27 cellular contexts compared by ENCODE assay signal in the genomic region with DNA sequence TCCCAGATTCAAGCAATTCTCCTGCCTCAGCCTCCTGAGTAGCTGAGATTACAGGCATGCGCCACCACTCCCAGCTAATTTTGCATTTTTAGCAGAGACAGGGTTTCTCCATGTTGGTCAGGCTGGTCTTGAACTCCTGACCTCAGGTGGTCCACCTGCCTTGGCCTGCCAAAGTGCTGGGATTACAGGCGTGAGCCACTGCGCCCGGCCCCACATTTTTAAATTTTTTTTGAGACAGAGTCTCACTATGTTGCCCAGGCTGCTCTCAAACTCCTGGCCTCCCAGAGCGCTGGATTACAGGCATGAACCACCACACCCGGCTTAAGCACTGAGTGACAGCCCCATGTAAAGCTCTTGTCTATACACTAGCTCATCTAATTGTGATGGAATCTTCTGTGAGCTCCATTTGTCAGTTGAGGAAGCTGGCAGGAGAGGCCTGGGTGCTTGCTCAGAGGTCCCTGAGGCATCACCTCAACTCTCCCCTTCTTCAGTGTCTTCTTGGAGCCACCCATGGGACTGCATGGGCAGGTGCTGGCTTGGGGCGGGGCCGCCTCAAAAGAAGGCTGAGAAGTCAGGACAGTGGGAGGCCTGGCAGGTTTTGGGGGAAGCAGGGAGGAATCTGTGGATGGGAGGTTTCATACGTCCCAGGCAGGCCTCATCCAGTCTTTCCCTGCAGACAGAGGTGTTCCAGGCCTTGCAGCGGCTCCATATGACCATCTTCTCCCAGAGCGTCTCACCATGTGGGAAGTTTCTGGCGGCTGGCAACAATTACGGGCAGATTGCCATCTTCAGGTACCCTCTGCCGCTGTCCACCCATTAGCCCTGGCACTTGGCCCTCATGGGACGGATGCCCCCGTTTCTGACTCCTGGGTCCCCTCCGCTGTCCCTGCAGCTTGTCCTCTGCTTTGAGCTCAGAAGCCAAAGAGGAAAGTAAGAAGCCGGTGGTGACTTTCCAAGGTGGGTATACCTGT. TPM values are rescaled to one million over a fixed set of nuclear protein-coding genes. Genes with fewer than 3 reads are reported as not detected.
DNase-seq lines count a peak whose midpoint lies in the region; ATAC-seq, FAIRE-seq and TF ChIP-seq lines count a peak whose summit lies in the region.
"Had no signal": no experiment of that assay in that cellular context is flagged by ENCODE, and none has a peak within 500 bp of the region (broad histone marks: within the 10 kb centered on the region; RNA-seq: fewer than 3 reads in every experiment).

No MANE protein-coding gene starts in this region.

- CTCF ChIA-PET in K562 (lab: Yijun Ruan, JAX; ENCODE audit: low intra/inter-chr PET ratio), result no interaction called here
- CTCF ChIA-PET in PC-3 (lab: Charles Lee), result no interaction called here

- in situ Hi-C loops in K562 (cut with MboI), result no loop called here

- H3F3A ChIP-seq in PC-3 (ENCODE audit: low read length, unreplicated experiment), result no peaks in the 10 kb centered on the region

- H3K4me3 Mint-ChIP-seq in activated T-cell treated with anti-CD3 and anti-CD28 coated beads, Interleukin-2, amount 50 U/mL, for 24 hours, result peak overlapping the region; percentile 88

- H3K27me3 ChIP-seq in Karpas-422 (ENCODE audit: low read length) (no peaks in the 10 kb centered on the region), K562 (ENCODE audit: control insufficient read depth in 2 of 2, insufficient read depth in 2 of 2, low read length in 2 of 2) (peaks cover 6 to 15% of the 10 kb centered on the region in 2 experiments; a peak in 4 of 5 replicates), pancreas (no peaks in the 10 kb centered on the region), PC-3 (ENCODE audit: low read length) (no peaks in the 10 kb centered on the region)
- H3K27me3 ChIP-seq: body of pancreas had no signal

- H3K4me1 Mint-ChIP-seq in activated T-cell treated with anti-CD3 and anti-CD28 coated beads, Interleukin-2, amount 50 U/mL, for 24 hours (ENCODE audit: low read depth), result peaks cover 62% of the 10 kb centered on the region

- peaks cover 4% of the 10 kb centered on the region for H3K79me2 ChIP-seq in Karpas-422 (ENCODE audit: low read length)
- H3K79me2 ChIP-seq in K562 (ENCODE audit: control insufficient read depth, insufficient read depth, low read length), result peaks cover 40% of the 10 kb centered on the region
- H3K79me2 ChIP-seq in PC-3 (ENCODE audit: low read length), result peaks cover 12% of the 10 kb centered on the region

- H3K27me3 Mint-ChIP-seq in activated T-cell treated with anti-CD3 and anti-CD28 coated beads, Interleukin-2, amount 50 U/mL, for 24 hours, result peaks cover 17% of the 10 kb centered on the region

- peaks cover 2% of the 10 kb centered on the region for H3K9me1 ChIP-seq in K562 (ENCODE audit: control insufficient read depth, insufficient read depth, low read length)

- H3K9me3 ChIP-seq in Karpas-422 (ENCODE audit: low read length) (no peaks in the 10 kb centered on the region), K562 (replicated peaks; ENCODE audit: control insufficient read depth, insufficient read depth, low read depth, low read length) (no peaks in the 10 kb centered on the region), pancreas (no peaks in the 10 kb centered on the region), PC-3 (ENCODE audit: low read length) (no peaks in the 10 kb centered on the region)
- H3K9me3 ChIP-seq: body of pancreas, right atrium auricular region, transverse colon had no signal

- no peak overlapping the region for H3K4me3 ChIP-seq in Karpas-422 (ENCODE audit: low read length)
- H3K4me3 ChIP-seq in K562, result no peak overlapping the region
- H3K4me3 ChIP-seq in pancreas, result no peak overlapping the region
- no peak overlapping the region for H3K4me3 ChIP-seq in PC-3 (ENCODE audit: low read length)
- H3K4me3 ChIP-seq: body of pancreas had no signal

- H3K9me2 ChIP-seq in Karpas-422 (replicated peaks; ENCODE audit: insufficient read depth, low read length) (no peaks in the 10 kb centered on the region), PC-3 (replicated peaks; ENCODE audit: low read length) (no peaks in the 10 kb centered on the region)

- H3K36me3 Mint-ChIP-seq in activated T-cell treated with anti-CD3 and anti-CD28 coated beads, Interleukin-2, amount 50 U/mL, for 24 hours (ENCODE audit: low read depth), result peaks cover 30% of the 10 kb centered on the region

- 0 out of 2 replicates have a peak, but pooled peaks cover 3% of the 10 kb centered on the region for H4K20me1 ChIP-seq in Karpas-422 (ENCODE audit: insufficient read depth, low read depth, low read length)
- peaks cover 28% of the 10 kb centered on the region for H4K20me1 ChIP-seq in K562 (replicated peaks; ENCODE audit: control insufficient read depth, insufficient read depth, low read length)
- no peaks in the 10 kb centered on the region for H4K20me1 ChIP-seq in PC-3 (ENCODE audit: low read length)

- no peak for TF ChIP-seq EP300 in K562 (IDR thresholded peaks at IDR 0.05; ENCODE audit: low read length)

- no peak overlapping the region for H3K27ac Mint-ChIP-seq in activated T-cell treated with anti-CD3 and anti-CD28 coated beads, Interleukin-2, amount 50 U/mL, for 24 hours

- H3K4me2 ChIP-seq in Karpas-422 (ENCODE audit: low read depth, low read length, poor library complexity, severe bottlenecking) (peak overlapping the region; percentile 82), K562 (ENCODE audit: insufficient read depth, low read length) (no peak overlapping the region), PC-3 (ENCODE audit: low read length) (no peak overlapping the region)

- BruUV-seq in K562 (replicated peaks; lab: Mats Ljungman, UMichigan), result no TSS peak
- no TSS peak for BruUV-seq in PC-3 (replicated peaks; lab: Mats Ljungman, UMichigan)

- POLR2A ChIA-PET in K562 (lab: Yijun Ruan, JAX) (interaction anchor here (1.4 to 1.6 kb wide), 2 partner anchors 10 to 23 kb away, joined by 6 to 7 read pairs; no protein-coding TSS in a partner anchor), PC-3 (lab: Charles Lee; ENCODE audit: unreplicated experiment) (no interaction called here)

- no peak for TF ChIP-seq CTCF in K562 (IDR thresholded peaks at IDR 0.05 in 2 of 3, conservative IDR thresholded peaks at IDR 0.05 in 1 of 3; ENCODE audit: insufficient read depth in 2 of 3, low read depth in 1 of 3, low read length in 3 of 3)
- TF ChIP-seq CTCF in pancreas (IDR thresholded peaks at IDR 0.05), result no peak
- TF ChIP-seq CTCF in PC-3 (conservative IDR thresholded peaks at IDR 0.05; ENCODE audit: low read depth, low read length), result no peak

- FAIRE-seq in K562 (lab: Jason Lieb, UNC) (no peak), pancreas (lab: Jason Lieb, UNC) (no peak), GM19239 (lab: Jason Lieb, UNC) (no peak)
- FAIRE-seq: HepG2, kidney had no signal

- no peak overlapping the region; the same call in 1 of the 2 replicates for H3K9ac ChIP-seq in Karpas-422 (ENCODE audit: low read length)
- H3K9ac ChIP-seq in K562 (ENCODE audit: insufficient read depth in 1 of 2, low read depth in 2 of 2, low read length in 2 of 2), result peak overlapping the region in 1 of 2 experiments; percentile 74; a peak in 2 of 4 replicates
- H3K9ac ChIP-seq in PC-3 (ENCODE audit: low read length), result no peak overlapping the region

- no peak for TF ChIP-seq RAD21 in K562 (CRISPR knock-in tag; conservative IDR thresholded peaks at IDR 0.05 in 1 of 2, IDR thresholded peaks at IDR 0.05 in 1 of 2)

- WGBS in K562 (ENCODE audit: insufficient coverage, low coverage, missing lambda C conversion rate), result 90% methylated on average over 15 of the region's 18 CpGs
- WGBS in pancreas, 2 donors, result 77 to 84% methylated on average over 18 of the region's 18 CpGs

- DNase-seq in activated T-cell treated with anti-CD3 and anti-CD28 coated beads, Interleukin-2, amount 50 U/mL, for 24 hours, result no peak
- DNase-seq in activated T-cell treated with anti-CD3 and anti-CD28 coated beads for 4 hours, result no peak
- no peak for DNase-seq in Karpas-422
- DNase-seq in K562 (ENCODE audit: extremely low read depth in 1 of 4, low spot score in 3 of 4), result no peak
- peak in 5 of 6 donors; percentile 40 to 80 (median 63) for DNase-seq in pancreas
- DNase-seq in nucleus accumbens (lab: John Stamatoyannopoulos, UW), result no peak
- DNase-seq in PC-3, result no peak
- no peak for DNase-seq in GM19239 (ENCODE audit: insufficient read length, low spot score)
- DNase-seq: activated CD4-positive, CD25-positive, alpha-beta regulatory T cell; activated CD8-positive, alpha-beta memory T cell treated with anti-CD3 and anti-CD28 coated beads, Interleukin-2, amount 50 U/mL, for 4 hours; activated naive CD4-positive, alpha-beta T cell treated with anti-CD3 and anti-CD28 coated beads, Interleukin-2, amount 50 U/mL, for 16 hours; CD8-positive, alpha-beta memory T cell; EL; foreskin melanocyte; kidney; mesenchymal stem cell; NCI-H2029 treated with DMSO at 0.1 percent for 48 hours; Right ventricle myocardium superior; stimulated activated CD4-positive, alpha-beta T cell treated with anti-CD3 and anti-CD28 coated beads, Interleukin-15, amount 100 ng/mL, for 24 hours; transverse colon had no signal

- intact Hi-C loops in K562 (cut with micrococcal nuclease), result loop anchor here (10.0 kb wide), 1 partner anchor 61 kb away; the partner anchor contains the start of genes KREMEN2 and PAQR4
- intact Hi-C loops in pancreas (cut with DNase I), result no loop called here
- intact Hi-C loops in PC-3 (cut with micrococcal nuclease), result no loop called here

- H2AFZ ChIP-seq in Karpas-422 (ENCODE audit: low read length), result no peak overlapping the region
- H2AFZ ChIP-seq in K562 (ENCODE audit: low read depth, low read length), result no peak overlapping the region
- no peak overlapping the region for H2AFZ ChIP-seq in PC-3 (ENCODE audit: low read length)

- H3K4me1 ChIP-seq in Karpas-422 (ENCODE audit: low read length) (peaks cover 47% of the 10 kb centered on the region), K562 (replicated peaks in 1 of 2; ENCODE audit: control insufficient read depth in 2 of 2, insufficient read depth in 2 of 2, low read length in 2 of 2) (peaks cover 35 to 88% of the 10 kb centered on the region in 2 experiments), pancreas (peaks cover 15 to 33% (median 24%) of the 10 kb centered on the region in 3 donors), PC-3 (ENCODE audit: insufficient read depth, low read length) (peaks cover 23% of the 10 kb centered on the region)

- no peak overlapping the region for H3K27ac ChIP-seq in Karpas-422 (ENCODE audit: low read length)
- H3K27ac ChIP-seq in K562 (ENCODE audit: extremely low read depth, low read depth, low read length), result no peak overlapping the region
- H3K27ac ChIP-seq in pancreas, result no peak overlapping the region
- no peak overlapping the region for H3K27ac ChIP-seq in PC-3 (ENCODE audit: low read length)

- TF ChIP-seq POLR2A in K562 (conservative IDR thresholded peaks at IDR 0.05), result no peak

- no peaks in the 10 kb centered on the region for H3K9me3 Mint-ChIP-seq in activated T-cell treated with anti-CD3 and anti-CD28 coated beads, Interleukin-2, amount 50 U/mL, for 24 hours
- H3K9me3 Mint-ChIP-seq: stimulated activated memory B cell treated with anti-CD40 and anti-IgM and Interleukin-4, amounts not matched to agents 10 μg/mL and 1 μg/mL and 100 μg/mL, for 72 hours had no signal

- no peaks in the 10 kb centered on the region; the same call in 1 of the 2 replicates for H3K36me3 ChIP-seq in Karpas-422 (ENCODE audit: insufficient read depth, low read length)
- H3K36me3 ChIP-seq in K562 (ENCODE audit: control insufficient read depth, insufficient read depth, low read length), result peaks cover 39% of the 10 kb centered on the region; the same call in 2 of the 3 replicates
- H3K36me3 ChIP-seq in pancreas, result peaks cover 0 to 7% (median 5%) of the 10 kb centered on the region in 3 donors
- peaks cover 10% of the 10 kb centered on the region for H3K36me3 ChIP-seq in PC-3 (ENCODE audit: low read depth, low read length)
- H3K36me3 ChIP-seq: transverse colon had no signal

- ATAC-seq in K562 (no peak), pancreas (no peak), PC-3 (no peak)
- ATAC-seq: body of pancreas; HepG2; stimulated activated memory B cell treated with anti-CD40 and anti-IgM and Interleukin-4, amounts not matched to agents 10 μg/mL and 1 μg/mL and 100 μg/mL, for 72 hours had no signal

RNA-seq across cellular contexts. Expression of gene THOC6, which starts 1.5 kb away (rescaled TPM):
- 20.0 and 35.8 TPM in 2 replicates for total RNA-seq in Karpas-422 (2014; rRNA removed; shearing (Covaris generic); ENCODE audit: low replicate concordance)
- 53.2 and 110 TPM in 2 replicates for total RNA-seq in K562 (2011; cell fraction: chromatin; rRNA removed; ENCODE audit: low replicate concordance)
- total RNA-seq in K562 (2011; cell fraction: nucleolus; rRNA removed), result 76.5 and 89.0 TPM in 2 replicates
- 47.3 and 55.1 TPM in 2 replicates for total RNA-seq in K562 (2011; cell fraction: nucleoplasm; rRNA removed)
- total RNA-seq in K562 (2014; rRNA removed) (51.2 and 66.7 TPM in 2 replicates), K562 (2014; rRNA removed; fragmentation: Illumina TruSeq; extraction: Trizol) (13.2 and 22.3 TPM in 2 replicates), K562 (2015; rRNA removed; fragmentation: Illumina TruSeq; extraction: Trizol) (42.7 and 46.7 TPM in 2 replicates), K562 (2021) (65.4 and 70.1 TPM in 2 replicates), pancreas (10 to 100 TPM in 1 of 6 donors, 1 to 10 TPM in 5; 6.2 to 13.0 (median 7.7) TPM), PC-3 (2014; rRNA removed) (40.3 and 47.3 TPM in 2 replicates)
- polyA plus RNA-seq in K562 (2011; rRNA removed) (38.7 and 47.4 TPM in 2 replicates), K562 (2014; fragmentation: Illumina TruSeq; extraction: Trizol) (42.3 and 48.3 TPM in 2 replicates), K562 (2014; fragmentation: Nextera tagmentation; extraction: Ambion mirVana) (1 to 10 TPM; 2.5 to 5.5 TPM), K562 (2014; rRNA removed) (64.5 and 66.6 TPM in 2 replicates), pancreas (10 to 100 TPM; 33.2 to 38.2 TPM)
- polyA plus RNA-seq in K562 (2011; cell fraction: cytosol; rRNA removed), result 53.0 and 93.1 TPM in 2 replicates
- 154 TPM in 2 replicates for polyA plus RNA-seq in K562 (2011; cell fraction: nucleus; rRNA removed)
- polyA plus RNA-seq in K562 (2012), result 65.3 and 65.6 TPM in 2 replicates
- polyA minus RNA-seq in K562 (2011; rRNA and poly(A)+ RNA removed), result 19.6 and 28.3 TPM in 2 replicates
- polyA minus RNA-seq in K562 (2011; cell fraction: cytosol; rRNA and poly(A)+ RNA removed), result 32.0 and 41.0 TPM in 2 replicates
- polyA minus RNA-seq in K562 (2011; cell fraction: nucleus; rRNA and poly(A)+ RNA removed), result 17.4 and 24.7 TPM in 2 replicates

RNA-seq across cellular contexts. Expression of gene HCFC1R1, which starts 1.6 kb away (rescaled TPM):
- 51.7 and 67.8 TPM in 2 replicates for total RNA-seq in Karpas-422 (2014; rRNA removed; shearing (Covaris generic); ENCODE audit: low replicate concordance)
- 4.0 and 6.9 TPM in 2 replicates for total RNA-seq in K562 (2011; cell fraction: chromatin; rRNA removed; ENCODE audit: low replicate concordance)
- 7.2 and 7.8 TPM in 2 replicates for total RNA-seq in K562 (2011; cell fraction: nucleolus; rRNA removed)
- total RNA-seq in K562 (2011; cell fraction: nucleoplasm; rRNA removed), result 2.9 and 7.3 TPM in 2 replicates
- total RNA-seq in K562 (2014; rRNA removed) (19.3 and 32.1 TPM in 2 replicates), K562 (2014; rRNA removed; fragmentation: Illumina TruSeq; extraction: Trizol) (3.9 and 5.1 TPM in 2 replicates), K562 (2015; rRNA removed; fragmentation: Illumina TruSeq; extraction: Trizol) (9.4 and 11.2 TPM in 2 replicates), K562 (2021) (27.8 and 29.0 TPM in 2 replicates), pancreas (10 to 100 TPM; 10.5 to 24.1 (median 12.4) TPM), PC-3 (2014; rRNA removed) (56.4 and 56.6 TPM in 2 replicates)
- polyA plus RNA-seq in K562 (2011; rRNA removed) (5.2 and 8.1 TPM in 2 replicates), K562 (2014; fragmentation: Illumina TruSeq; extraction: Trizol) (15.6 and 31.2 TPM in 2 replicates), K562 (2014; fragmentation: Nextera tagmentation; extraction: Ambion mirVana) (1 to 10 TPM; 2.2 to 4.1 TPM), K562 (2014; rRNA removed) (19.2 and 24.0 TPM in 2 replicates), pancreas (100 to 1,000 TPM in 1 of 2 donors, 10 to 100 TPM in 1; 93.1 to 119 TPM)
- 14.9 and 33.5 TPM in 2 replicates for polyA plus RNA-seq in K562 (2011; cell fraction: cytosol; rRNA removed)
- polyA plus RNA-seq in K562 (2011; cell fraction: nucleus; rRNA removed), result 15.9 and 23.6 TPM in 2 replicates
- polyA plus RNA-seq in K562 (2012), result 33.0 and 38.8 TPM in 2 replicates
- 1.4 and 2.3 TPM in 2 replicates for polyA minus RNA-seq in K562 (2011; rRNA and poly(A)+ RNA removed)
- polyA minus RNA-seq in K562 (2011; cell fraction: cytosol; rRNA and poly(A)+ RNA removed), result 8.2 and 13.5 TPM in 2 replicates
- polyA minus RNA-seq in K562 (2011; cell fraction: nucleus; rRNA and poly(A)+ RNA removed), result 2.3 and 4.6 TPM in 2 replicates

RNA-seq across cellular contexts. Expression of gene TNFRSF12A, which starts 5.1 kb away (rescaled TPM):
- total RNA-seq in Karpas-422 (2014; rRNA removed; shearing (Covaris generic); ENCODE audit: low replicate concordance), result 4.9 and 9.4 TPM in 2 replicates
- 22.8 and 80.5 TPM in 2 replicates for total RNA-seq in K562 (2011; cell fraction: chromatin; rRNA removed; ENCODE audit: low replicate concordance)
- 79.5 and 92.2 TPM in 2 replicates for total RNA-seq in K562 (2011; cell fraction: nucleolus; rRNA removed)
- 54.3 and 65.7 TPM in 2 replicates for total RNA-seq in K562 (2011; cell fraction: nucleoplasm; rRNA removed)
- total RNA-seq in K562 (2014; rRNA removed) (55.9 and 61.8 TPM in 2 replicates), K562 (2014; rRNA removed; fragmentation: Illumina TruSeq; extraction: Trizol) (15.5 and 16.0 TPM in 2 replicates), K562 (2015; rRNA removed; fragmentation: Illumina TruSeq; extraction: Trizol) (26.5 and 27.6 TPM in 2 replicates), K562 (2021) (29.3 and 32.1 TPM in 2 replicates), pancreas (10 to 100 TPM; 26.8 to 91.1 (median 66.7) TPM), PC-3 (2014; rRNA removed) (667 and 713 TPM in 2 replicates)
- polyA plus RNA-seq in K562 (2011; rRNA removed) (25.7 and 30.0 TPM in 2 replicates), K562 (2014; fragmentation: Illumina TruSeq; extraction: Trizol) (19.0 and 26.3 TPM in 2 replicates), K562 (2014; fragmentation: Nextera tagmentation; extraction: Ambion mirVana) (under 1 TPM; 0.41 to 0.66 TPM), K562 (2014; rRNA removed) (46.8 and 52.9 TPM in 2 replicates), pancreas (100 to 1,000 TPM; 166 to 185 TPM)
- 31.2 and 111 TPM in 2 replicates for polyA plus RNA-seq in K562 (2011; cell fraction: cytosol; rRNA removed)
- polyA plus RNA-seq in K562 (2011; cell fraction: nucleus; rRNA removed), result 55.9 and 141 TPM in 2 replicates
- polyA plus RNA-seq in K562 (2012), result 22.9 and 23.5 TPM in 2 replicates
- polyA minus RNA-seq in K562 (2011; rRNA and poly(A)+ RNA removed), result 3.7 and 7.9 TPM in 2 replicates
- 25.0 and 27.7 TPM in 2 replicates for polyA minus RNA-seq in K562 (2011; cell fraction: cytosol; rRNA and poly(A)+ RNA removed)
- polyA minus RNA-seq in K562 (2011; cell fraction: nucleus; rRNA and poly(A)+ RNA removed), result 29.5 and 30.0 TPM in 2 replicates

RNA-seq across cellular contexts. Expression of gene CLDN6, which starts 7.3 kb away (rescaled TPM):
- total RNA-seq in Karpas-422 (2014; rRNA removed; shearing (Covaris generic); ENCODE audit: low replicate concordance), result not detected in 2 replicates
- 0.53 and 0.65 TPM in 2 replicates for total RNA-seq in K562 (2011; cell fraction: chromatin; rRNA removed; ENCODE audit: low replicate concordance)
- total RNA-seq in K562 (2011; cell fraction: nucleolus; rRNA removed), result 2.2 and 2.5 TPM in 2 replicates
- 0.73 and 0.76 TPM in 2 replicates for total RNA-seq in K562 (2011; cell fraction: nucleoplasm; rRNA removed)
- total RNA-seq in K562 (2014; rRNA removed) (0.23 and 0.49 TPM in 2 replicates), K562 (2014; rRNA removed; fragmentation: Illumina TruSeq; extraction: Trizol) (0.22 and 0.38 TPM in 2 replicates), K562 (2015; rRNA removed; fragmentation: Illumina TruSeq; extraction: Trizol) (0.26 TPM in 1 of 2 replicates, not detected in the other), K562 (2021) (0.75 and 1.1 TPM in 2 replicates), pancreas (1 to 10 TPM in 2 of 6 donors, under 1 TPM in 4; 0.37 to 5.1 (median 0.73) TPM), PC-3 (2014; rRNA removed) (not detected in 2 replicates)
- polyA plus RNA-seq in K562 (2011; rRNA removed) (0.56 and 0.93 TPM in 2 replicates), K562 (2014; fragmentation: Illumina TruSeq; extraction: Trizol) (0.45 and 0.83 TPM in 2 replicates), K562 (2014; fragmentation: Nextera tagmentation; extraction: Ambion mirVana) (not detected), K562 (2014; rRNA removed) (0.20 and 0.32 TPM in 2 replicates), pancreas (1 to 10 TPM in 1 of 2 donors, under 1 TPM in 1; 0.12 to 3.2 TPM)
- polyA plus RNA-seq in K562 (2011; cell fraction: cytosol; rRNA removed), result 0.58 and 1.1 TPM in 2 replicates
- polyA plus RNA-seq in K562 (2011; cell fraction: nucleus; rRNA removed), result 0.24 and 0.42 TPM in 2 replicates
- polyA plus RNA-seq in K562 (2012), result 0.49 and 1.1 TPM in 2 replicates
- polyA minus RNA-seq in K562 (2011; rRNA and poly(A)+ RNA removed), result 0.32 and 0.39 TPM in 2 replicates
- 1.0 and 2.1 TPM in 2 replicates for polyA minus RNA-seq in K562 (2011; cell fraction: cytosol; rRNA and poly(A)+ RNA removed)
- polyA minus RNA-seq in K562 (2011; cell fraction: nucleus; rRNA and poly(A)+ RNA removed), result not detected in 2 replicates
- total RNA-seq: CD8-positive, alpha-beta memory T cell; NCI-H460; right atrium auricular region; Right ventricle myocardium superior; T-helper 1 cell treated with Interleukin-12 subunit alpha and Interleukin-12 subunit beta and Interleukin-4 antibody, amounts not matched to agents 30 ng/mL and 1 ng/mL, for 36 hours; transverse colon had no signal
- polyA plus RNA-seq: CD8-positive, alpha-beta memory T cell; neural cell had no signal

RNA-seq across cellular contexts. Expression of gene BICDL2, which starts 11.4 kb away (rescaled TPM):
- total RNA-seq in Karpas-422 (2014; rRNA removed; shearing (Covaris generic); ENCODE audit: low replicate concordance), result not detected in 2 replicates
- 0.23 and 0.65 TPM in 2 replicates for total RNA-seq in K562 (2011; cell fraction: chromatin; rRNA removed; ENCODE audit: low replicate concordance)
- total RNA-seq in K562 (2011; cell fraction: nucleolus; rRNA removed), result 1.1 and 1.2 TPM in 2 replicates
- total RNA-seq in K562 (2011; cell fraction: nucleoplasm; rRNA removed), result 0.29 and 0.46 TPM in 2 replicates
- 0.09 and 0.12 TPM in 2 replicates for total RNA-seq in K562 (2014; rRNA removed)
- not detected in 2 replicates for total RNA-seq in K562 (2014; rRNA removed; fragmentation: Illumina TruSeq; extraction: Trizol)
- total RNA-seq in K562 (2015; rRNA removed; fragmentation: Illumina TruSeq; extraction: Trizol), result 0.08 TPM in 1 of 2 replicates, not detected in the other
- 0.09 TPM in 2 replicates for total RNA-seq in K562 (2021)
- 0.18 and 0.28 TPM in 2 replicates for polyA plus RNA-seq in K562 (2011; rRNA removed)
- polyA plus RNA-seq in K562 (2011; cell fraction: cytosol; rRNA removed), result 0.32 and 0.63 TPM in 2 replicates
- polyA plus RNA-seq in K562 (2011; cell fraction: nucleus; rRNA removed), result 0.28 and 0.41 TPM in 2 replicates
- polyA plus RNA-seq in K562 (2012), result 0.17 and 0.27 TPM in 2 replicates
- not detected in 2 replicates for polyA plus RNA-seq in K562 (2014; fragmentation: Illumina TruSeq; extraction: Trizol)
- not detected for polyA plus RNA-seq in K562 (2014; fragmentation: Nextera tagmentation; extraction: Ambion mirVana)
- polyA plus RNA-seq in K562 (2014; rRNA removed), result not detected in 2 replicates
- not detected in 2 replicates for polyA minus RNA-seq in K562 (2011; rRNA and poly(A)+ RNA removed)
- 0.57 TPM in 1 of 2 replicates, not detected in the other for polyA minus RNA-seq in K562 (2011; cell fraction: cytosol; rRNA and poly(A)+ RNA removed)
- polyA minus RNA-seq in K562 (2011; cell fraction: nucleus; rRNA and poly(A)+ RNA removed), result 0.44 and 0.54 TPM in 2 replicates
- 100 to 1,000 TPM in 1 of 6 donors, 10 to 100 TPM in 5; 48.9 to 106 (median 64.3) TPM for total RNA-seq in pancreas
- 100 to 1,000 TPM; 126 to 325 TPM for polyA plus RNA-seq in pancreas
- total RNA-seq in PC-3 (2014; rRNA removed), result 16.3 and 27.7 TPM in 2 replicates
- total RNA-seq: CD8-positive, alpha-beta memory T cell; HepG2; NCI-H460; Right ventricle myocardium superior had no signal
- polyA plus RNA-seq: CD8-positive, alpha-beta memory T cell had no signal

Comparison
In these comparisons a context has a peak if more than half of its experiments do, and no peak if none do; other contexts are left out.
1. DNase-seq: peak in pancreas (5 of 6); none in activated T-cell treated with anti-CD3 and anti-CD28 coated beads, Interleukin-2, amount 50 U/mL, for 24 hours (single experiment), activated T-cell treated with anti-CD3 and anti-CD28 coated beads for 4 hours (single experiment), Karpas-422 (single experiment), K562 (0 of 4), nucleus accumbens (0 of 56), PC-3 (single experiment) and GM19239 (single experiment).